In the genomic region with DNA sequence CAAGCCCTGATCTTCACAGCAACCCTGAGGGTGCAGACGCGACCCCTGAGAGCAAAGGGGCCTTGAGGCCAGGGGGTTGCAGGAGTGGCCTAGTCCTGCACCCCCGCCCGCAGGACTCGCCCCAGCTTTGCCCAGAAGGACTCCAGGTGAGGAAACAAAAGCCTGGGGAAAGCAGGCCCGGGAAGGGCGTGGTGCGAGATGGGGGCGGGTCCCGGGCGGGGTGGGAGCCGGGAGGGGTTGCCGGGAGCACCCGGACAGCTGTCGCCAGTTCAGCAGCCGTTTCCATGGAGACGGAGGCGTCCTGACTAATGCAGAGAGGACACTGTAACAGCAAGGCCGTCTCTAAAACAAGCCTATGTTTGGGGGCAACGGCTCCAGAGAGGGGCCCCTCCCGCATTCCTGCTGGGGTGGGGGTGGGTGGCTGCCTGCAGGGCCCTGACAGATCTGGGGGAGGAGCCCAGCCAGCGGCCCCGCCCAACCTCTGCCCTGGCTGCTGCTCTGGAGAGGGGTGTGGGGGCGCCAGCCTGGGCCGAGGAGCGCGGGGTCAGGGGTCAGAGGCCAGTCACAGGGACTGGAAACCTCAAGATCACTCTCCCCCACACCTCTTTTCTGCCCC, we compare ENCODE assay signal across 8 cellular contexts. TPM values are rescaled to one million over a fixed set of nuclear protein-coding genes. Genes with fewer than 3 reads are reported as not detected.
DNase-seq lines count a peak whose midpoint lies in the region; ATAC-seq and TF ChIP-seq lines count a peak whose summit lies in the region.

No MANE protein-coding gene starts in this region.

- no peak overlapping the region for H3K4me3 Mint-ChIP-seq in progenitor cell of endocrine pancreas (ENCODE audit: low read depth)
- no peak overlapping the region for H3K4me3 Mint-ChIP-seq in activated CD4-positive, alpha-beta memory T cell treated with anti-CD3 and anti-CD28 coated beads, Interleukin-2, amount 10 ng/mL, durations not matched to agents 7 days and 5 days

- peak overlapping the region; percentile 28; the same call in 1 of the 2 replicates for H3K9ac ChIP-seq in SK-N-SH

- H3K4me1 Mint-ChIP-seq in progenitor cell of endocrine pancreas (ENCODE audit: low read depth) = peaks cover 16% of the 10 kb centered on the region
- H3K4me1 Mint-ChIP-seq in activated CD4-positive, alpha-beta memory T cell treated with anti-CD3 and anti-CD28 coated beads, Interleukin-2, amount 10 ng/mL, durations not matched to agents 7 days and 5 days = peaks cover 5% of the 10 kb centered on the region

- H3K36me3 ChIP-seq in SK-N-SH (replicated peaks in 1 of 2; ENCODE audit: control insufficient read depth in 1 of 2, insufficient read depth in 2 of 2, low read length in 1 of 2) = no peaks in the 10 kb centered on the region

- H3K36me3 Mint-ChIP-seq in progenitor cell of endocrine pancreas (ENCODE audit: insufficient read depth) = no peaks in the 10 kb centered on the region
- H3K36me3 Mint-ChIP-seq in activated CD4-positive, alpha-beta memory T cell treated with anti-CD3 and anti-CD28 coated beads, Interleukin-2, amount 10 ng/mL, durations not matched to agents 7 days and 5 days (ENCODE audit: low read depth) = no peaks in the 10 kb centered on the region

- peak; percentile 81 for DNase-seq in AG10803 (ENCODE audit: low read depth)
- peak; percentile 58 for DNase-seq in MV-4-11 (lab: John Stamatoyannopoulos, UW)
- DNase-seq in SK-N-SH = peak; percentile 87
- peak; percentile 85 for DNase-seq in Right ventricle myocardium inferior (ENCODE audit: missing footprints)
- DNase-seq in progenitor cell of endocrine pancreas (ENCODE audit: low spot score, unreplicated experiment) = no peak
- DNase-seq in activated CD4-positive, alpha-beta memory T cell treated with anti-CD3 and anti-CD28 coated beads, Interleukin-2, amount 10 ng/mL, durations not matched to agents 7 days and 5 days = no peak
- DNase-seq in hippocampal formation (lab: John Stamatoyannopoulos, UW) = no peak
- no peak for DNase-seq in cerebellar nuclear complex (lab: John Stamatoyannopoulos, UW)

- H3K27ac ChIP-seq in SK-N-SH (ENCODE audit: low read depth in 2 of 2, low read length in 1 of 2) = peak overlapping the region in 1 of 2 experiments; percentile 51; a peak in 3 of 4 replicates

- no peaks in the 10 kb centered on the region for H3K9me2 ChIP-seq in SK-N-SH

- peak; percentile 38 for ATAC-seq in Right ventricle myocardium inferior

- no peak for TF ChIP-seq CTCF in AG10803 (conservative IDR thresholded peaks at IDR 0.05; ENCODE audit: low read length)
- no peak for TF ChIP-seq CTCF in SK-N-SH (IDR thresholded peaks at IDR 0.05)
- no peak for TF ChIP-seq CTCF in progenitor cell of endocrine pancreas (IDR thresholded peaks at IDR 0.05; ENCODE audit: unreplicated experiment)

- TF ChIP-seq EP300 in SK-N-SH (IDR thresholded peaks at IDR 0.05; ENCODE audit: borderline replicate concordance in 1 of 2, low read depth in 1 of 2, low read length in 1 of 2) = no peak

- H3K4me3 ChIP-seq in AG10803 (ENCODE audit: low read length) (no peak overlapping the region), SK-N-SH (ENCODE audit: low read depth in 2 of 2, low read length in 1 of 2) (no peak overlapping the region)

- CTCF ChIA-PET in SK-N-SH (lab: Yijun Ruan, JAX) = interaction anchor here (1.1 kb wide), 2 partner anchors 31 to 70 kb away, joined by 3 read pairs; no protein-coding TSS in a partner anchor
- CTCF ChIA-PET in activated CD4-positive, alpha-beta memory T cell treated with anti-CD3 and anti-CD28 coated beads, Interleukin-2, amount 10 ng/mL, durations not matched to agents 7 days and 5 days (lab: Charles Lee) = no interaction called here

- peaks cover 5% of the 10 kb centered on the region for H3F3A ChIP-seq in SK-N-SH (replicated peaks; ENCODE audit: insufficient read depth)

- H3K27me3 ChIP-seq in SK-N-SH (ENCODE audit: insufficient read depth) = no peaks in the 10 kb centered on the region

- H3K27ac Mint-ChIP-seq in progenitor cell of endocrine pancreas = peak overlapping the region; percentile 62
- H3K27ac Mint-ChIP-seq in activated CD4-positive, alpha-beta memory T cell treated with anti-CD3 and anti-CD28 coated beads, Interleukin-2, amount 10 ng/mL, durations not matched to agents 7 days and 5 days = no peak overlapping the region

- H3K27me3 Mint-ChIP-seq in progenitor cell of endocrine pancreas = peaks cover 17% of the 10 kb centered on the region
- peaks cover 36% of the 10 kb centered on the region for H3K27me3 Mint-ChIP-seq in activated CD4-positive, alpha-beta memory T cell treated with anti-CD3 and anti-CD28 coated beads, Interleukin-2, amount 10 ng/mL, durations not matched to agents 7 days and 5 days

- H2AFZ ChIP-seq in SK-N-SH (ENCODE audit: low read depth) = no peak overlapping the region

- 46% methylated on average over 12 of the region's 27 CpGs for WGBS in SK-N-SH (ENCODE audit: low lambda C conversion rate)

- POLR2A ChIA-PET in SK-N-SH (lab: Yijun Ruan, JAX) = interaction anchor here (0.6 to 1.1 kb wide), 2 partner anchors 9 to 400 kb away, joined by 3 to 6 read pairs; no protein-coding TSS in a partner anchor
- POLR2A ChIA-PET in activated CD4-positive, alpha-beta memory T cell treated with anti-CD3 and anti-CD28 coated beads, Interleukin-2, amount 10 ng/mL, durations not matched to agents 7 days and 5 days (lab: Charles Lee) = no interaction called here

- H3K9me3 ChIP-seq in SK-N-SH = no peaks in the 10 kb centered on the region

- peak overlapping the region; percentile 50 for H3K4me2 ChIP-seq in SK-N-SH

- peaks cover 10 to 65% of the 10 kb centered on the region in 2 experiments; a peak in 2 of 4 replicates for H3K4me1 ChIP-seq in SK-N-SH (ENCODE audit: control insufficient read depth in 1 of 2, insufficient read depth in 2 of 2, low read depth in 1 of 2, low read length in 1 of 2)

- intact Hi-C loops in Right ventricle myocardium inferior (cut with DNase I) = loop anchor here (5.0 to 10.0 kb wide), 2 partner anchors 134 to 451 kb away; no protein-coding TSS in a partner anchor

- TF ChIP-seq RAD21 in SK-N-SH (IDR thresholded peaks at IDR 0.05; ENCODE audit: low read length) = no peak

- no peaks in the 10 kb centered on the region for H3K79me2 ChIP-seq in SK-N-SH (ENCODE audit: insufficient read depth)

- no peaks in the 10 kb centered on the region for H4K20me1 ChIP-seq in SK-N-SH (ENCODE audit: insufficient read depth)

- H3K9me3 Mint-ChIP-seq in progenitor cell of endocrine pancreas (ENCODE audit: low read depth) = no peaks in the 10 kb centered on the region
- H3K9me3 Mint-ChIP-seq in activated CD4-positive, alpha-beta memory T cell treated with anti-CD3 and anti-CD28 coated beads, Interleukin-2, amount 10 ng/mL, durations not matched to agents 7 days and 5 days = no peaks in the 10 kb centered on the region

TF ChIP-seq in SK-N-SH, 30 proteins besides CTCF, POLR2A, EP300 and RAD21:
- TF ChIP-seq TCF12 (IDR thresholded peaks at IDR 0.05) = no peak
- TF ChIP-seq RXRA (IDR thresholded peaks at IDR 0.05; ENCODE audit: borderline replicate concordance, low read depth) = no peak
- TF ChIP-seq MEF2A (IDR thresholded peaks at IDR 0.05; ENCODE audit: borderline replicate concordance, low read depth) = no peak
- no peak for TF ChIP-seq YY1 (IDR thresholded peaks at IDR 0.05; ENCODE audit: low read depth)
- TF ChIP-seq POLR2AphosphoS5 (IDR thresholded peaks at IDR 0.05; ENCODE audit: low read depth, low read length) = no peak
- TF ChIP-seq FOSL2 (IDR thresholded peaks at IDR 0.05; ENCODE audit: borderline replicate concordance, low read depth) = no peak
- no peak for TF ChIP-seq GATA2 (CRISPR knock-in tag; IDR thresholded peaks at IDR 0.05)
- TF ChIP-seq RCOR1 (IDR thresholded peaks at IDR 0.05; ENCODE audit: low read length) = no peak
- no peak for TF ChIP-seq ELF1 (IDR thresholded peaks at IDR 0.05)
- TF ChIP-seq MXI1 (IDR thresholded peaks at IDR 0.05; ENCODE audit: low read depth, low read length) = no peak
TF ChIP-seq in SK-N-SH: peak in this region for 0.

RNA-seq across cellular contexts. Expression of a gene that starts 3.0 kb away (rescaled TPM):
- 33.5 and 36.2 TPM in 2 replicates for polyA plus RNA-seq in SK-N-SH (2012; rRNA removed)
- 22.8 and 30.9 TPM in 2 replicates for polyA plus RNA-seq in SK-N-SH (2012; cell fraction: cytosol; rRNA removed)
- 21.8 and 23.5 TPM in 2 replicates for polyA plus RNA-seq in SK-N-SH (2012; cell fraction: nucleus; rRNA removed)
- total RNA-seq in Right ventricle myocardium inferior = 9.5 TPM
- 17.5 and 26.8 TPM in 2 replicates for total RNA-seq in progenitor cell of endocrine pancreas
- not detected for total RNA-seq in activated CD4-positive, alpha-beta memory T cell treated with anti-CD3 and anti-CD28 coated beads, Interleukin-2, amount 10 ng/mL, durations not matched to agents 7 days and 5 days

RNA-seq across cellular contexts. Expression of a gene that starts 20.0 kb away (rescaled TPM):
- 14.2 and 15.8 TPM in 2 replicates for polyA plus RNA-seq in SK-N-SH (2012; rRNA removed)
- 6.2 and 10.5 TPM in 2 replicates for polyA plus RNA-seq in SK-N-SH (2012; cell fraction: cytosol; rRNA removed)
- 39.7 and 44.1 TPM in 2 replicates for polyA plus RNA-seq in SK-N-SH (2012; cell fraction: nucleus; rRNA removed)
- total RNA-seq in Right ventricle myocardium inferior = 2.9 TPM
- total RNA-seq in progenitor cell of endocrine pancreas = 16.5 and 17.0 TPM in 2 replicates
- total RNA-seq in activated CD4-positive, alpha-beta memory T cell treated with anti-CD3 and anti-CD28 coated beads, Interleukin-2, amount 10 ng/mL, durations not matched to agents 7 days and 5 days = under 1 TPM; 0.23 to 0.45 TPM

RNA-seq across cellular contexts. Expression of a gene that starts 34.7 kb away (rescaled TPM):
- polyA plus RNA-seq in SK-N-SH (2012; rRNA removed) = 0.19 and 0.23 TPM in 2 replicates
- polyA plus RNA-seq in SK-N-SH (2012; cell fraction: cytosol; rRNA removed) = 0.08 and 0.10 TPM in 2 replicates
- 0.58 and 0.75 TPM in 2 replicates for polyA plus RNA-seq in SK-N-SH (2012; cell fraction: nucleus; rRNA removed)
- total RNA-seq in Right ventricle myocardium inferior (0.81 TPM), progenitor cell of endocrine pancreas (38.7 and 44.5 TPM in 2 replicates)
- not detected for total RNA-seq in activated CD4-positive, alpha-beta memory T cell treated with anti-CD3 and anti-CD28 coated beads, Interleukin-2, amount 10 ng/mL, durations not matched to agents 7 days and 5 days

Comparison
In these comparisons a context has a peak if more than half of its experiments do, and no peak if none do; other contexts are left out.
1. DNase-seq: peak in AG10803 (single experiment), MV-4-11 (single experiment), SK-N-SH (single experiment) and Right ventricle myocardium inferior (single experiment); none in progenitor cell of endocrine pancreas (single experiment), activated CD4-positive, alpha-beta memory T cell treated with anti-CD3 and anti-CD28 coated beads, Interleukin-2, amount 10 ng/mL, durations not matched to agents 7 days and 5 days (single experiment), hippocampal formation (0 of 2) and cerebellar nuclear complex (0 of 2).
2. RNA of a gene that starts 34.7 kb away (total RNA-seq): 38.7 to 44.5 TPM in progenitor cell of endocrine pancreas; 0.81 TPM in Right ventricle myocardium inferior (single experiment) and not detected in activated CD4-positive, alpha-beta memory T cell treated with anti-CD3 and anti-CD28 coated beads, Interleukin-2, amount 10 ng/mL, durations not matched to agents 7 days and 5 days; every median in the first group is over 10 times any median in the second.